ENCODE assay signal across 23 cellular contexts in genomic region chr20:55893031-55893430, GRCh38.
"Had no signal": no experiment of that assay in that cellular context is flagged by ENCODE, and none has a peak within 500 bp of the region (broad histone marks: within the 10 kb centered on the region; RNA-seq: fewer than 3 reads in every experiment).

No MANE protein-coding gene starts in this region.

- H3K27ac Mint-ChIP-seq: activated naive CD8-positive, alpha-beta T cell treated with anti-CD3 and anti-CD28 coated beads for 36 hours; activated T-helper 1 cell treated with anti-CD3 and anti-CD28 coated beads, Interleukin-12 subunit alpha, Interleukin-12 subunit beta, Interleukin-2, Interleukin-4 antibody, amounts not matched to agents 30 ng/mL and 10 ng/mL and 1 ng/mL, durations not matched to agents 14 hours and 24 hours and 36 hours; brain; immature natural killer cell; mesothelial cell of epicardium; nephron; stimulated activated memory B cell treated with anti-CD40 and anti-IgM and Interleukin-4, amounts not matched to agents 10 μg/mL and 1 μg/mL and 100 μg/mL, for 72 hours; T-helper 17 cell had no signal

- H3K4me1 Mint-ChIP-seq: activated naive CD8-positive, alpha-beta T cell treated with anti-CD3 and anti-CD28 coated beads for 36 hours; brain; central memory CD8-positive, alpha-beta T cell; immature natural killer cell; mesothelial cell of epicardium; nephron; stimulated activated memory B cell treated with anti-CD40 and anti-IgM and Interleukin-4, amounts not matched to agents 10 μg/mL and 1 μg/mL and 100 μg/mL, for 72 hours; T-helper 17 cell had no signal

- H3K36me3 Mint-ChIP-seq: activated naive CD8-positive, alpha-beta T cell treated with anti-CD3 and anti-CD28 coated beads for 36 hours; brain; immature natural killer cell; stimulated activated memory B cell treated with anti-CD40 and anti-IgM and Interleukin-4, amounts not matched to agents 10 μg/mL and 1 μg/mL and 100 μg/mL, for 72 hours had no signal

- H3K9me3 ChIP-seq: testis had no signal

- H3K27ac ChIP-seq: coronary artery, esophagus muscularis mucosa, heart right ventricle, parathyroid adenoma, testis, upper lobe of left lung, WERI-Rb-1 had no signal

- H3K27me3 ChIP-seq: esophagus muscularis mucosa, heart right ventricle, testis, upper lobe of left lung had no signal

- H3K4me3 ChIP-seq: coronary artery, esophagus muscularis mucosa, heart right ventricle, lung, testis, upper lobe of left lung had no signal

- H3K4me1 ChIP-seq: esophagus muscularis mucosa, heart right ventricle, parathyroid adenoma, testis, upper lobe of left lung had no signal

- H3K27me3 Mint-ChIP-seq: activated naive CD8-positive, alpha-beta T cell treated with anti-CD3 and anti-CD28 coated beads for 36 hours; central memory CD8-positive, alpha-beta T cell; stimulated activated memory B cell treated with anti-CD40 and anti-IgM and Interleukin-4, amounts not matched to agents 10 μg/mL and 1 μg/mL and 100 μg/mL, for 72 hours; T-helper 17 cell had no signal

- H3K4me3 Mint-ChIP-seq: activated naive CD8-positive, alpha-beta T cell treated with anti-CD3 and anti-CD28 coated beads for 36 hours; activated T-helper 1 cell treated with anti-CD3 and anti-CD28 coated beads, Interleukin-12 subunit alpha, Interleukin-12 subunit beta, Interleukin-2, Interleukin-4 antibody, amounts not matched to agents 30 ng/mL and 10 ng/mL and 1 ng/mL, durations not matched to agents 14 hours and 24 hours and 36 hours; brain; central memory CD8-positive, alpha-beta T cell; immature natural killer cell; mesothelial cell of epicardium; nephron; stimulated activated memory B cell treated with anti-CD40 and anti-IgM and Interleukin-4, amounts not matched to agents 10 μg/mL and 1 μg/mL and 100 μg/mL, for 72 hours; T-helper 17 cell had no signal

- H3K36me3 ChIP-seq: esophagus muscularis mucosa, heart right ventricle, upper lobe of left lung, WERI-Rb-1 had no signal

- ATAC-seq: heart right ventricle; sciatic nerve; stimulated activated memory B cell treated with anti-CD40 and anti-IgM and Interleukin-4, amounts not matched to agents 10 μg/mL and 1 μg/mL and 100 μg/mL, for 72 hours; T-helper 17 cell had no signal

- DNase-seq: activated CD4-positive, alpha-beta T cell treated with anti-CD3 and anti-CD28 coated beads for 1 hour; activated CD4-positive, alpha-beta T cell treated with anti-CD3 and anti-CD28 coated beads, Interleukin-2, amount 50 U/mL, for 4 hours; activated naive CD4-positive, alpha-beta T cell; activated naive CD8-positive, alpha-beta T cell treated with anti-CD3 and anti-CD28 coated beads for 36 hours; amygdala; heart right ventricle; immature natural killer cell; stimulated activated CD4-positive, alpha-beta T cell treated with anti-CD3 and anti-CD28 coated beads, Interleukin-4, amount 100 ng/mL, for 4 hours; T-helper 17 cell; testis; upper lobe of left lung; WERI-Rb-1 had no signal
